Comparison of ENCODE assay signal across 19 cellular contexts in genomic region chr1:211479624-211480023, GRCh38. TPM values are rescaled to one million over a fixed set of nuclear protein-coding genes. Genes with fewer than 3 reads are reported as not detected.
DNase-seq lines count a peak whose midpoint lies in the region; ATAC-seq, FAIRE-seq and TF ChIP-seq lines count a peak whose summit lies in the region.
"Had no signal": no experiment of that assay in that cellular context is flagged by ENCODE, and none has a peak within 500 bp of the region (broad histone marks: within the 10 kb centered on the region; RNA-seq: fewer than 3 reads in every experiment).

No MANE protein-coding gene starts in this region.

- H3K9me3 Mint-ChIP-seq in GM23338: no peaks in the 10 kb centered on the region
- H3K9me3 Mint-ChIP-seq in progenitor cell of endocrine pancreas (ENCODE audit: low read depth): no peaks in the 10 kb centered on the region
- no peaks in the 10 kb centered on the region for H3K9me3 Mint-ChIP-seq in activated CD4-positive, alpha-beta T cell treated with anti-CD3 and anti-CD28 coated beads, Interleukin-2, amount 10 ng/mL, durations not matched to agents 7 days and 5 days
- peaks cover 2% of the 10 kb centered on the region for H3K9me3 Mint-ChIP-seq in neural progenitor cell
- H3K9me3 Mint-ChIP-seq: CD4-positive, alpha-beta T cell had no signal

- H3K27me3 ChIP-seq in GM23338 (ENCODE audit: insufficient read depth) (0 out of 2 replicates have a peak, but pooled peaks cover 3% of the 10 kb centered on the region), MM.1S (replicated peaks; ENCODE audit: insufficient read depth, low read length) (no peaks in the 10 kb centered on the region), K562 (ENCODE audit: control insufficient read depth in 2 of 2, insufficient read depth in 2 of 2, low read length in 2 of 2) (peaks cover 51 to 66% of the 10 kb centered on the region in 2 experiments), Peyer's patch (no peaks in the 10 kb centered on the region), neural progenitor cell (no peaks in the 10 kb centered on the region)

- H3K9me2 ChIP-seq in GM23338 (ENCODE audit: insufficient read depth) (0 out of 2 replicates have a peak, but pooled peaks cover 3% of the 10 kb centered on the region), MM.1S (replicated peaks; ENCODE audit: insufficient read depth, low read length) (no peaks in the 10 kb centered on the region)

- no peak for DNase-seq in GM23338 (ENCODE audit: low spot score)
- no peak for DNase-seq in MM.1S
- DNase-seq in K562 (ENCODE audit: extremely low read depth in 1 of 4, low spot score in 3 of 4): no peak
- no peak for DNase-seq in progenitor cell of endocrine pancreas (ENCODE audit: low spot score, unreplicated experiment)
- DNase-seq in Peyer's patch: no peak
- DNase-seq in activated CD4-positive, alpha-beta T cell treated with anti-CD3 and anti-CD28 coated beads, Interleukin-2, amount 10 ng/mL, durations not matched to agents 7 days and 5 days: no peak
- DNase-seq in neural progenitor cell (ENCODE audit: low spot score): no peak
- no peak for DNase-seq in GF-D8 (lab: John Stamatoyannopoulos, UW)
- DNase-seq: ACHN; AML-193; Caco-2; CD4-positive, alpha-beta T cell; DMS79 treated with DMSO at 0.1 percent for 48 hours had no signal

- H3K4me3 ChIP-seq in GM23338 (no peak overlapping the region), MM.1S (ENCODE audit: low read length) (no peak overlapping the region), K562 (no peak overlapping the region), Peyer's patch (no peak overlapping the region), neural progenitor cell (no peak overlapping the region)
- H3K4me3 ChIP-seq: GM12878, HAP-1 had no signal

- FAIRE-seq in K562 (lab: Jason Lieb, UNC): no peak
- FAIRE-seq: A204.1, GM12878 had no signal

- peaks cover 5% of the 10 kb centered on the region for H3K27me3 Mint-ChIP-seq in GM23338 (ENCODE audit: insufficient read depth, low read depth, poor library complexity)
- peaks cover 5% of the 10 kb centered on the region for H3K27me3 Mint-ChIP-seq in progenitor cell of endocrine pancreas
- H3K27me3 Mint-ChIP-seq in activated CD4-positive, alpha-beta T cell treated with anti-CD3 and anti-CD28 coated beads, Interleukin-2, amount 10 ng/mL, durations not matched to agents 7 days and 5 days: peaks cover 23% of the 10 kb centered on the region
- peaks cover 5% of the 10 kb centered on the region for H3K27me3 Mint-ChIP-seq in neural progenitor cell (ENCODE audit: insufficient read depth, low read depth)

- H3K36me3 ChIP-seq in GM23338 (ENCODE audit: insufficient read depth) (no peaks in the 10 kb centered on the region), MM.1S (replicated peaks; ENCODE audit: insufficient read depth, low read length) (no peaks in the 10 kb centered on the region), K562 (ENCODE audit: control insufficient read depth, insufficient read depth, low read length) (no peaks in the 10 kb centered on the region), Peyer's patch (no peaks in the 10 kb centered on the region), neural progenitor cell (no peaks in the 10 kb centered on the region)
- H3K36me3 ChIP-seq: HAP-1 had no signal

- H3K79me2 ChIP-seq in GM23338 (replicated peaks; ENCODE audit: insufficient read depth) (no peaks in the 10 kb centered on the region), MM.1S (ENCODE audit: low read length) (no peaks in the 10 kb centered on the region), K562 (ENCODE audit: control insufficient read depth, insufficient read depth, low read length) (no peaks in the 10 kb centered on the region), neural progenitor cell (ENCODE audit: low read depth) (no peaks in the 10 kb centered on the region)

- BruUV-seq in K562 (replicated peaks; lab: Mats Ljungman, UMichigan): no TSS peak

- no peak for TF ChIP-seq RAD21 in K562 (CRISPR knock-in tag; conservative IDR thresholded peaks at IDR 0.05 in 1 of 2, IDR thresholded peaks at IDR 0.05 in 1 of 2)

- H3K9ac ChIP-seq in MM.1S (ENCODE audit: low read length) (no peak overlapping the region), K562 (ENCODE audit: insufficient read depth in 1 of 2, low read depth in 2 of 2, low read length in 2 of 2) (no peak overlapping the region), neural progenitor cell (no peak overlapping the region)

- H3K4me2 ChIP-seq in GM23338 (0 out of 2 replicates have a peak overlapping the region, but pooled peaks have one; percentile 55), MM.1S (ENCODE audit: low read depth, low read length) (no peak overlapping the region), K562 (ENCODE audit: insufficient read depth, low read length) (no peak overlapping the region), neural progenitor cell (no peak overlapping the region)

- peak overlapping the region; percentile 66; the same call in 1 of the 2 replicates for H2AFZ ChIP-seq in GM23338
- H2AFZ ChIP-seq in MM.1S (ENCODE audit: low read length): peak overlapping the region; percentile 4; the same call in 1 of the 2 replicates
- H2AFZ ChIP-seq in K562 (ENCODE audit: low read depth, low read length): no peak overlapping the region
- H2AFZ ChIP-seq in neural progenitor cell (replicated peaks): no peak overlapping the region

- H3F3A ChIP-seq in GM23338 (replicated peaks; ENCODE audit: low read depth) (no peaks in the 10 kb centered on the region), MM.1S (ENCODE audit: insufficient read depth, low read length) (no peaks in the 10 kb centered on the region), neural progenitor cell (ENCODE audit: low read depth) (peaks cover 10% of the 10 kb centered on the region)

- WGBS in K562 (ENCODE audit: insufficient coverage, low coverage, missing lambda C conversion rate): 7% methylated on average over 3 of the region's 3 CpGs

- intact Hi-C loops in K562 (cut with micrococcal nuclease): loop anchor here (10.0 kb wide), 2 partner anchors 345 to 1035 kb away; partner anchors contain the start of gene KCNH1

- CTCF ChIA-PET in K562 (lab: Yijun Ruan, JAX; ENCODE audit: low intra/inter-chr PET ratio): interaction anchor here (0.6 kb wide), 1 partner anchor 151 kb away, joined by 4 read pairs; no protein-coding TSS in a partner anchor
- CTCF ChIA-PET in activated CD4-positive, alpha-beta T cell treated with anti-CD3 and anti-CD28 coated beads, Interleukin-2, amount 10 ng/mL, durations not matched to agents 7 days and 5 days (lab: Charles Lee): interaction anchor here (0.7 to 2.5 kb wide), 6 partner anchors 10 to 156 kb away, joined by 3 to 9 read pairs (median 4); no protein-coding TSS in a partner anchor

- peaks cover 7% of the 10 kb centered on the region for H3K4me1 Mint-ChIP-seq in GM23338
- H3K4me1 Mint-ChIP-seq in progenitor cell of endocrine pancreas (ENCODE audit: low read depth): peaks cover 13% of the 10 kb centered on the region
- no peaks in the 10 kb centered on the region for H3K4me1 Mint-ChIP-seq in activated CD4-positive, alpha-beta T cell treated with anti-CD3 and anti-CD28 coated beads, Interleukin-2, amount 10 ng/mL, durations not matched to agents 7 days and 5 days
- peaks cover 20% of the 10 kb centered on the region for H3K4me1 Mint-ChIP-seq in neural progenitor cell

- in situ Hi-C loops in K562 (cut with MboI): no loop called here

- ATAC-seq in GM23338 (no peak), K562 (no peak)
- ATAC-seq: GM12878 had no signal

- H3K4me3 Mint-ChIP-seq in GM23338 (no peak overlapping the region), progenitor cell of endocrine pancreas (ENCODE audit: low read depth) (no peak overlapping the region), neural progenitor cell (no peak overlapping the region)
- no peak overlapping the region for H3K4me3 Mint-ChIP-seq in activated CD4-positive, alpha-beta T cell treated with anti-CD3 and anti-CD28 coated beads, Interleukin-2, amount 10 ng/mL, durations not matched to agents 7 days and 5 days
- H3K4me3 Mint-ChIP-seq: CD4-positive, alpha-beta T cell had no signal

- no peaks in the 10 kb centered on the region for H4K20me1 ChIP-seq in GM23338 (replicated peaks; ENCODE audit: insufficient read depth)
- no peaks in the 10 kb centered on the region for H4K20me1 ChIP-seq in MM.1S (ENCODE audit: insufficient read depth, low read length)
- H4K20me1 ChIP-seq in K562 (replicated peaks; ENCODE audit: control insufficient read depth, insufficient read depth, low read length): no peaks in the 10 kb centered on the region
- H4K20me1 ChIP-seq in neural progenitor cell (ENCODE audit: low read depth): no peaks in the 10 kb centered on the region

- H3K27ac Mint-ChIP-seq in GM23338 (no peak overlapping the region), progenitor cell of endocrine pancreas (peak overlapping the region; percentile 8), neural progenitor cell (no peak overlapping the region)
- H3K27ac Mint-ChIP-seq in activated CD4-positive, alpha-beta T cell treated with anti-CD3 and anti-CD28 coated beads, Interleukin-2, amount 10 ng/mL, durations not matched to agents 7 days and 5 days: no peak overlapping the region
- H3K27ac Mint-ChIP-seq: CD4-positive, alpha-beta T cell had no signal

- POLR2A ChIA-PET in K562 (lab: Yijun Ruan, JAX): interaction anchor here (1.1 to 1.6 kb wide), 2 partner anchors 75 to 175 kb away, joined by 3 read pairs; no protein-coding TSS in a partner anchor
- POLR2A ChIA-PET in activated CD4-positive, alpha-beta T cell treated with anti-CD3 and anti-CD28 coated beads, Interleukin-2, amount 10 ng/mL, durations not matched to agents 7 days and 5 days (lab: Charles Lee): no interaction called here

- no peaks in the 10 kb centered on the region for H3K36me3 Mint-ChIP-seq in GM23338 (ENCODE audit: low read depth)
- H3K36me3 Mint-ChIP-seq in progenitor cell of endocrine pancreas (ENCODE audit: insufficient read depth): no peaks in the 10 kb centered on the region
- H3K36me3 Mint-ChIP-seq in activated CD4-positive, alpha-beta T cell treated with anti-CD3 and anti-CD28 coated beads, Interleukin-2, amount 10 ng/mL, durations not matched to agents 7 days and 5 days (ENCODE audit: low read depth): no peaks in the 10 kb centered on the region
- no peaks in the 10 kb centered on the region for H3K36me3 Mint-ChIP-seq in neural progenitor cell

- H3K9me1 ChIP-seq in K562 (ENCODE audit: control insufficient read depth, insufficient read depth, low read length): peaks cover 4% of the 10 kb centered on the region

- TF ChIP-seq CTCF in GM23338 (conservative IDR thresholded peaks at IDR 0.05; ENCODE audit: low read depth in 2 of 2) (no peak), MM.1S (IDR thresholded peaks at IDR 0.05; ENCODE audit: low read length) (no peak), K562 (IDR thresholded peaks at IDR 0.05 in 2 of 3, conservative IDR thresholded peaks at IDR 0.05 in 1 of 3; ENCODE audit: insufficient read depth in 2 of 3, low read depth in 1 of 3, low read length in 3 of 3) (no peak), progenitor cell of endocrine pancreas (IDR thresholded peaks at IDR 0.05; ENCODE audit: unreplicated experiment) (no peak), Peyer's patch (IDR thresholded peaks at IDR 0.05) (no peak), neural progenitor cell (IDR thresholded peaks at IDR 0.05) (no peak)

- H3K9me3 ChIP-seq in MM.1S (replicated peaks; ENCODE audit: insufficient read depth, low read length) (no peaks in the 10 kb centered on the region), K562 (replicated peaks; ENCODE audit: control insufficient read depth, insufficient read depth, low read depth, low read length) (no peaks in the 10 kb centered on the region), Peyer's patch (no peaks in the 10 kb centered on the region), neural progenitor cell (ENCODE audit: low read depth) (no peaks in the 10 kb centered on the region)
- H3K9me3 ChIP-seq: Caco-2, HAP-1 had no signal

- H3K4me1 ChIP-seq in GM23338 (ENCODE audit: insufficient read depth) (no peaks in the 10 kb centered on the region), MM.1S (ENCODE audit: low read length) (peaks cover 8% of the 10 kb centered on the region), K562 (replicated peaks in 1 of 2; ENCODE audit: control insufficient read depth in 2 of 2, insufficient read depth in 2 of 2, low read length in 2 of 2) (peaks cover 0 to 13% of the 10 kb centered on the region in 2 experiments; a peak in 2 of 5 replicates), Peyer's patch (no peaks in the 10 kb centered on the region), neural progenitor cell (peaks cover 16% of the 10 kb centered on the region)
- H3K4me1 ChIP-seq: Caco-2, HAP-1 had no signal

- H3K27ac ChIP-seq in GM23338 (ENCODE audit: low read depth) (no peak overlapping the region), MM.1S (ENCODE audit: low read length) (no peak overlapping the region), K562 (ENCODE audit: extremely low read depth, low read depth, low read length) (no peak overlapping the region), Peyer's patch (no peak overlapping the region), neural progenitor cell (no peak overlapping the region)
- H3K27ac ChIP-seq: C4-2B had no signal

- no peak for TF ChIP-seq EP300 in K562 (IDR thresholded peaks at IDR 0.05; ENCODE audit: low read length)

- TF ChIP-seq POLR2A in K562 (conservative IDR thresholded peaks at IDR 0.05) (no peak), Peyer's patch (IDR thresholded peaks at IDR 0.05) (no peak)

RNA-seq across cellular contexts. Expression of gene RD3, which starts 12.3 kb away (rescaled TPM):
- total RNA-seq in GM23338 (2014; rRNA removed; shearing (Covaris generic)): 0.10 and 0.23 TPM in 2 replicates
- polyA plus RNA-seq in GM23338 (2016; fragmentation: Nextera tagmentation; extraction: Ambion mirVana) (not detected in 2 replicates), K562 (2011; rRNA removed) (not detected in 2 replicates), K562 (2014; fragmentation: Illumina TruSeq; extraction: Trizol) (not detected in 2 replicates), K562 (2014; fragmentation: Nextera tagmentation; extraction: Ambion mirVana) (not detected), K562 (2014; rRNA removed) (not detected in 2 replicates)
- total RNA-seq in K562 (2011; cell fraction: chromatin; rRNA removed; ENCODE audit: low replicate concordance): not detected in 2 replicates
- not detected in 2 replicates for total RNA-seq in K562 (2011; cell fraction: nucleolus; rRNA removed)
- not detected in 2 replicates for total RNA-seq in K562 (2011; cell fraction: nucleoplasm; rRNA removed)
- total RNA-seq in K562 (2014; rRNA removed) (not detected in 2 replicates), K562 (2014; rRNA removed; fragmentation: Illumina TruSeq; extraction: Trizol) (not detected in 2 replicates), K562 (2015; rRNA removed; fragmentation: Illumina TruSeq; extraction: Trizol) (not detected in 2 replicates), K562 (2021) (not detected in 2 replicates), progenitor cell of endocrine pancreas (not detected in 2 replicates), Peyer's patch (under 1 TPM in 1 of 4 donors, not detected in 3; 0.27 TPM), neural progenitor cell (ENCODE audit: low replicate concordance) (0.77 and 1.5 TPM in 2 replicates)
- not detected in 2 replicates for polyA plus RNA-seq in K562 (2011; cell fraction: cytosol; rRNA removed)
- polyA plus RNA-seq in K562 (2011; cell fraction: nucleus; rRNA removed): not detected in 2 replicates
- polyA plus RNA-seq in K562 (2012): not detected in 2 replicates
- not detected in 2 replicates for polyA minus RNA-seq in K562 (2011; rRNA and poly(A)+ RNA removed)
- polyA minus RNA-seq in K562 (2011; cell fraction: cytosol; rRNA and poly(A)+ RNA removed): not detected in 2 replicates
- polyA minus RNA-seq in K562 (2011; cell fraction: nucleus; rRNA and poly(A)+ RNA removed): not detected in 2 replicates
- not detected for total RNA-seq in activated CD4-positive, alpha-beta T cell treated with anti-CD3 and anti-CD28 coated beads, Interleukin-2, amount 10 ng/mL, durations not matched to agents 7 days and 5 days
- total RNA-seq: Caco-2; CD4-positive, alpha-beta T cell; GM12878; HT-29 had no signal
- polyA plus RNA-seq: BJ, GM12878 had no signal

Comparison
In these comparisons a context has a peak if more than half of its experiments do, and no peak if none do; other contexts are left out.
1. H2AFZ ChIP-seq: peak in GM23338 (single experiment) and MM.1S (single experiment); none in K562 (single experiment) and neural progenitor cell (single experiment).